Comparison of ENCODE assay signal across 1 cellular context in the genomic region with DNA sequence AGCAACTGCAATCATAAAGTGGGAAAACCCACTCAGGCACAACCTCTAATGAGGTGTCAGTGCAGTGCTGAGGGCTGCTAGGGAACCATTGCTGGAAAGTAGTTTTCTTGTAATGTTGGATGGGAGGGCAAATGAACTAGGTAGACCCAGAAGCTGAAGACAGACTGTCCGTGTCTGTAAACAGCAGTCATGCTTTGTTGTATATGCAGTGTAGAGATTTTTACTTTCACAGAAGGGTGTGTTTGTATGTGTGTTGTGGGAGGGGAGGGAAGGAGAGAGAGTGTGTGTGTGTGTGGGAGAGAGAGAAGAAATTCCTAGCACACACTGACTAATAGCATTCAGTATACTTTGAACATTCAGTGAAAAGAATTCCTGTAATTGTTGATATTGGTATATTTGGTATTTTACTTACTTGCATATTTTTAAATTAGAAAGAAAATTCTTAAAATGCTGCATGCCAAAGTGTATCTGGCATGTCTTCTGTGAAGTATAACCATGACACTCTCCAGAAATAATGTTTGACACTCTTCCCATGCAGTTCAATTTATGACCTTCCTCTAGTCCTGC.
TF ChIP-seq lines count a peak whose summit lies in the region.

No MANE protein-coding gene starts in this region.

TF ChIP-seq in GM23338, 12 proteins besides CTCF, POLR2A, EP300 and RAD21 (continued from another document):
- TF ChIP-seq, protein P1, sequence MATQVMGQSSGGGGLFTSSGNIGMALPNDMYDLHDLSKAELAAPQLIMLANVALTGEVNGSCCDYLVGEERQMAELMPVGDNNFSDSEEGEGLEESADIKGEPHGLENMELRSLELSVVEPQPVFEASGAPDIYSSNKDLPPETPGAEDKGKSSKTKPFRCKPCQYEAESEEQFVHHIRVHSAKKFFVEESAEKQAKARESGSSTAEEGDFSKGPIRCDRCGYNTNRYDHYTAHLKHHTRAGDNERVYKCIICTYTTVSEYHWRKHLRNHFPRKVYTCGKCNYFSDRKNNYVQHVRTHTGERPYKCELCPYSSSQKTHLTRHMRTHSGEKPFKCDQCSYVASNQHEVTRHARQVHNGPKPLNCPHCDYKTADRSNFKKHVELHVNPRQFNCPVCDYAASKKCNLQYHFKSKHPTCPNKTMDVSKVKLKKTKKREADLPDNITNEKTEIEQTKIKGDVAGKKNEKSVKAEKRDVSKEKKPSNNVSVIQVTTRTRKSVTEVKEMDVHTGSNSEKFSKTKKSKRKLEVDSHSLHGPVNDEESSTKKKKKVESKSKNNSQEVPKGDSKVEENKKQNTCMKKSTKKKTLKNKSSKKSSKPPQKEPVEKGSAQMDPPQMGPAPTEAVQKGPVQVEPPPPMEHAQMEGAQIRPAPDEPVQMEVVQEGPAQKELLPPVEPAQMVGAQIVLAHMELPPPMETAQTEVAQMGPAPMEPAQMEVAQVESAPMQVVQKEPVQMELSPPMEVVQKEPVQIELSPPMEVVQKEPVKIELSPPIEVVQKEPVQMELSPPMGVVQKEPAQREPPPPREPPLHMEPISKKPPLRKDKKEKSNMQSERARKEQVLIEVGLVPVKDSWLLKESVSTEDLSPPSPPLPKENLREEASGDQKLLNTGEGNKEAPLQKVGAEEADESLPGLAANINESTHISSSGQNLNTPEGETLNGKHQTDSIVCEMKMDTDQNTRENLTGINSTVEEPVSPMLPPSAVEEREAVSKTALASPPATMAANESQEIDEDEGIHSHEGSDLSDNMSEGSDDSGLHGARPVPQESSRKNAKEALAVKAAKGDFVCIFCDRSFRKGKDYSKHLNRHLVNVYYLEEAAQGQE (IDR thresholded peaks at IDR 0.05; ENCODE audit: unreplicated experiment), result no peak
- TF ChIP-seq, protein P2, sequence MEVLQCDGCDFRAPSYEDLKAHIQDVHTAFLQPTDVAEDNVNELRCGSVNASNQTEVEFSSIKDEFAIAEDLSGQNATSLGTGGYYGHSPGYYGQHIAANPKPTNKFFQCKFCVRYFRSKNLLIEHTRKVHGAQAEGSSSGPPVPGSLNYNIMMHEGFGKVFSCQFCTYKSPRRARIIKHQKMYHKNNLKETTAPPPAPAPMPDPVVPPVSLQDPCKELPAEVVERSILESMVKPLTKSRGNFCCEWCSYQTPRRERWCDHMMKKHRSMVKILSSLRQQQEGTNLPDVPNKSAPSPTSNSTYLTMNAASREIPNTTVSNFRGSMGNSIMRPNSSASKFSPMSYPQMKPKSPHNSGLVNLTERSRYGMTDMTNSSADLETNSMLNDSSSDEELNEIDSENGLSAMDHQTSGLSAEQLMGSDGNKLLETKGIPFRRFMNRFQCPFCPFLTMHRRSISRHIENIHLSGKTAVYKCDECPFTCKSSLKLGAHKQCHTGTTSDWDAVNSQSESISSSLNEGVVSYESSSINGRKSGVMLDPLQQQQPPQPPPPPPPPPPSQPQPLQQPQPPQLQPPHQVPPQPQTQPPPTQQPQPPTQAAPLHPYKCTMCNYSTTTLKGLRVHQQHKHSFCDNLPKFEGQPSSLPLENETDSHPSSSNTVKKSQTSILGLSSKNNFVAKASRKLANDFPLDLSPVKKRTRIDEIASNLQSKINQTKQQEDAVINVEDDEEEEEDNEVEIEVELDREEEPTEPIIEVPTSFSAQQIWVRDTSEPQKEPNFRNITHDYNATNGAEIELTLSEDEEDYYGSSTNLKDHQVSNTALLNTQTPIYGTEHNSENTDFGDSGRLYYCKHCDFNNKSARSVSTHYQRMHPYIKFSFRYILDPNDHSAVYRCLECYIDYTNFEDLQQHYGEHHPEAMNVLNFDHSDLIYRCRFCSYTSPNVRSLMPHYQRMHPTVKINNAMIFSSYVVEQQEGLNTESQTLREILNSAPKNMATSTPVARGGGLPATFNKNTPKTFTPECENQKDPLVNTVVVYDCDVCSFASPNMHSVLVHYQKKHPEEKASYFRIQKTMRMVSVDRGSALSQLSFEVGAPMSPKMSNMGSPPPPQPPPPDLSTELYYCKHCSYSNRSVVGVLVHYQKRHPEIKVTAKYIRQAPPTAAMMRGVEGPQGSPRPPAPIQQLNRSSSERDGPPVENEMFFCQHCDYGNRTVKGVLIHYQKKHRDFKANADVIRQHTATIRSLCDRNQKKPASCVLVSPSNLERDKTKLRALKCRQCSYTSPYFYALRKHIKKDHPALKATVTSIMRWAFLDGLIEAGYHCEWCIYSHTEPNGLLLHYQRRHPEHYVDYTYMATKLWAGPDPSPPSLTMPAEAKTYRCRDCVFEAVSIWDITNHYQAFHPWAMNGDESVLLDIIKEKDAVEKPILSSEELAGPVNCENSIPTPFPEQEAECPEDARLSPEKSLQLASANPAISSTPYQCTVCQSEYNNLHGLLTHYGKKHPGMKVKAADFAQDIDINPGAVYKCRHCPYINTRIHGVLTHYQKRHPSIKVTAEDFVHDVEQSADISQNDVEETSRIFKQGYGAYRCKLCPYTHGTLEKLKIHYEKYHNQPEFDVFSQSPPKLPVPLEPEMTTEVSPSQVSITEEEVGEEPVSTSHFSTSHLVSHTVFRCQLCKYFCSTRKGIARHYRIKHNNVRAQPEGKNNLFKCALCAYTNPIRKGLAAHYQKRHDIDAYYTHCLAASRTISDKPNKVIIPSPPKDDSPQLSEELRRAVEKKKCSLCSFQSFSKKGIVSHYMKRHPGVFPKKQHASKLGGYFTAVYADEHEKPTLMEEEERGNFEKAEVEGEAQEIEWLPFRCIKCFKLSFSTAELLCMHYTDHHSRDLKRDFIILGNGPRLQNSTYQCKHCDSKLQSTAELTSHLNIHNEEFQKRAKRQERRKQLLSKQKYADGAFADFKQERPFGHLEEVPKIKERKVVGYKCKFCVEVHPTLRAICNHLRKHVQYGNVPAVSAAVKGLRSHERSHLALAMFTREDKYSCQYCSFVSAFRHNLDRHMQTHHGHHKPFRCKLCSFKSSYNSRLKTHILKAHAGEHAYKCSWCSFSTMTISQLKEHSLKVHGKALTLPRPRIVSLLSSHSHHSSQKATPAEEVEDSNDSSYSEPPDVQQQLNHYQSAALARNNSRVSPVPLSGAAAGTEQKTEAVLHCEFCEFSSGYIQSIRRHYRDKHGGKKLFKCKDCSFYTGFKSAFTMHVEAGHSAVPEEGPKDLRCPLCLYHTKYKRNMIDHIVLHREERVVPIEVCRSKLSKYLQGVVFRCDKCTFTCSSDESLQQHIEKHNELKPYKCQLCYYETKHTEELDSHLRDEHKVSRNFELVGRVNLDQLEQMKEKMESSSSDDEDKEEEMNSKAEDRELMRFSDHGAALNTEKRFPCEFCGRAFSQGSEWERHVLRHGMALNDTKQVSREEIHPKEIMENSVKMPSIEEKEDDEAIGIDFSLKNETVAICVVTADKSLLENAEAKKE (CRISPR knock-in tag; IDR thresholded peaks at IDR 0.05), result no peak
- no peak for TF ChIP-seq ZNF331 (CRISPR knock-in tag; IDR thresholded peaks at IDR 0.05; ENCODE audit: low read depth)
- no peak for TF ChIP-seq EZH2phosphoT487 (IDR thresholded peaks at IDR 0.05; ENCODE audit: unreplicated experiment)
- TF ChIP-seq ZNF114 (CRISPR knock-in tag; IDR thresholded peaks at IDR 0.05), result no peak
